ENCODE assay signal across 8 cellular contexts in the genomic region with DNA sequence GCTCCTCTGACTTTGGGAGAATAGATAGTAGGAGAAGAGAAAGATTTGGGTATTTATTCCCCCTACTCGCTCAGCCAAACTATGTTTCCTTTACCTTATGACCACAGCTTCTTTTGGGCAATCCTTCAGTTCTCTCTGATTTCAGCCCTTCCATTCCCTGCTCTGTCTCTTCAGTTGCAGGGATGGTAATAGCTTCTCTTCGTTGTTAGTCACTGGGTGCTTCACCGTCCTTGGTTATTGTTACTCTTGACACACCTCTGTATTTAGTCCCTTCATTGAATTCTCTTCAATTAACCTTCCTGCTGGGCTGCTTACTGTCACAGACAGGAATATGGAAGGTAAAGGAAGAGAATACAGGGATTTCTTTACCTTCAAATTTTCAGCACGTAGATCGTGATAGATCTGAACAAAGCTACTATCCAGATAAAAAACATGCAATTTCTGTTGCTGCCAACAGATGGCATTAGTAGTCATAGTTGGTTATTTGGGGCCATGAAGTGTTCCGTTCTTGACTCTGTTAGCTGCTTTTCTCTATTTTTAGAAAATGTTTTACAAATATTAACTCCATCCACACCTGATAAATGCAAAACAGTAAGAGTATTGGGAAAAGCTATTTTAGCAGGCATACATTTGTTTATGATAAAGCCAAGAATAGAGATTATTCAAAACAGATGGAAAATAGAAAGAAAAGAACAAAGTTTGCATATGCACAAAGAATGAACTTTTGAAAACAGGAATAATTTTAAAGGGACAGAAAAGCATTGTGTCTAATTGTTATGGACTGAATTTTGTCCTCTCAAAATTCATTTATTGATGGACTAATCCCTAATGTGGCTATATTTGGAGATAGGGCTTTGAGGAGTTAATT. TPM values are rescaled to one million over a fixed set of nuclear protein-coding genes. Genes with fewer than 3 reads are reported as not detected.
A peak's percentile ranks its signal among the peaks of the same experiment; 100 is the strongest.
DNase-seq lines count a peak whose midpoint lies in the region; ATAC-seq and TF ChIP-seq lines count a peak whose summit lies in the region.

No MANE protein-coding gene starts in this region.

- H3K4me1 Mint-ChIP-seq in CD4-positive, alpha-beta T cell (ENCODE audit: low read depth) = peaks cover 6% of the 10 kb centered on the region
- peaks cover 5% of the 10 kb centered on the region for H3K4me1 Mint-ChIP-seq in activated naive CD8-positive, alpha-beta T cell treated with anti-CD3 and anti-CD28 coated beads, Interleukin-2, amount 50 U/mL, for 24 hours

- no peaks in the 10 kb centered on the region for H3K9me3 ChIP-seq in CD4-positive, alpha-beta T cell (ENCODE audit: control insufficient read depth, low read length)

- no peak overlapping the region for H3K27ac Mint-ChIP-seq in CD4-positive, alpha-beta T cell
- H3K27ac Mint-ChIP-seq in activated naive CD8-positive, alpha-beta T cell treated with anti-CD3 and anti-CD28 coated beads, Interleukin-2, amount 50 U/mL, for 24 hours = no peak overlapping the region

- peak; percentile 72 for ATAC-seq in CD4-positive, alpha-beta T cell (ENCODE audit: poor library complexity)
- ATAC-seq in GM18861 (IDR thresholded peaks at IDR 0.05; ENCODE audit: unreplicated experiment) (peak; percentile 93), HG03064 (IDR thresholded peaks at IDR 0.05; ENCODE audit: low read depth, unreplicated experiment) (peak; percentile 85), left ventricle myocardium superior (peak; percentile 74)
- peak; percentile 49 for ATAC-seq in activated naive CD8-positive, alpha-beta T cell treated with anti-CD3 and anti-CD28 coated beads, Interleukin-2, amount 50 U/mL, for 24 hours

- no peaks in the 10 kb centered on the region for H3K9me3 Mint-ChIP-seq in CD4-positive, alpha-beta T cell
- no peaks in the 10 kb centered on the region for H3K9me3 Mint-ChIP-seq in activated naive CD8-positive, alpha-beta T cell treated with anti-CD3 and anti-CD28 coated beads, Interleukin-2, amount 50 U/mL, for 24 hours

- no peak overlapping the region for H3K27ac ChIP-seq in CD4-positive, alpha-beta T cell (ENCODE audit: low read depth, low read length)

- no peak overlapping the region for H3K4me3 ChIP-seq in retinal pigment epithelial cell (ENCODE audit: low read length)

- intact Hi-C loops in CD4-positive, alpha-beta T cell (cut with DNase I, micrococcal nuclease) = loop anchor here (10.0 kb wide), 2 partner anchors 579 to 1989 kb away; a partner anchor contains a TSS
- intact Hi-C loops in left ventricle myocardium superior (cut with micrococcal nuclease) = loop anchor here (10.0 kb wide), 1 partner anchor 579 kb away; no protein-coding TSS in a partner anchor

- H3K27me3 Mint-ChIP-seq in CD4-positive, alpha-beta T cell = peaks cover 13% of the 10 kb centered on the region
- H3K27me3 Mint-ChIP-seq in activated naive CD8-positive, alpha-beta T cell treated with anti-CD3 and anti-CD28 coated beads, Interleukin-2, amount 50 U/mL, for 24 hours = peaks cover 7% of the 10 kb centered on the region

- peak; percentile 67 for TF ChIP-seq CTCF in CD4-positive, alpha-beta T cell (IDR thresholded peaks at IDR 0.05)
- TF ChIP-seq CTCF in retinal pigment epithelial cell (conservative IDR thresholded peaks at IDR 0.05; ENCODE audit: low read depth, low read length) = peak; percentile 74

- no peak for DNase-seq in CD4-positive, alpha-beta T cell
- peak; percentile 70 for DNase-seq in NCI-H2107 treated with DMSO at 0.1 percent for 48 hours (lab: John Stamatoyannopoulos, UW; ENCODE audit: unreplicated experiment)
- no peak for DNase-seq in activated naive CD8-positive, alpha-beta T cell treated with anti-CD3 and anti-CD28 coated beads, Interleukin-2, amount 50 U/mL, for 24 hours
- no peak for DNase-seq in left ventricle myocardium superior
- no peak for DNase-seq in retinal pigment epithelial cell (ENCODE audit: low read depth)
- no peak for DNase-seq in activated CD4-positive, CD25-positive, alpha-beta regulatory T cell treated with anti-CD3 and anti-CD28 coated beads, Interleukin-2, amount 50 U/mL, for 72 hours

- no peaks in the 10 kb centered on the region for H3K27me3 ChIP-seq in CD4-positive, alpha-beta T cell (ENCODE audit: control insufficient read depth, insufficient read depth, low read length)

- no peaks in the 10 kb centered on the region for H3K36me3 Mint-ChIP-seq in CD4-positive, alpha-beta T cell (ENCODE audit: low read depth)
- no peaks in the 10 kb centered on the region for H3K36me3 Mint-ChIP-seq in activated naive CD8-positive, alpha-beta T cell treated with anti-CD3 and anti-CD28 coated beads, Interleukin-2, amount 50 U/mL, for 24 hours (ENCODE audit: low read depth)

- POLR2A ChIA-PET in CD4-positive, alpha-beta T cell (lab: Charles Lee) = interaction anchor here (0.6 kb wide), 1 partner anchor 27 kb away, joined by 3 read pairs; no protein-coding TSS in a partner anchor

- no peak overlapping the region for H3K4me3 Mint-ChIP-seq in CD4-positive, alpha-beta T cell
- no peak overlapping the region for H3K4me3 Mint-ChIP-seq in activated naive CD8-positive, alpha-beta T cell treated with anti-CD3 and anti-CD28 coated beads, Interleukin-2, amount 50 U/mL, for 24 hours

- CTCF ChIA-PET in CD4-positive, alpha-beta T cell (lab: Charles Lee) = interaction anchor here (0.6 to 1.6 kb wide), 9 partner anchors 10 to 1992 kb away, joined by 3 to 7 read pairs (median 4); a partner anchor contains a TSS

RNA-seq across cellular contexts. Expression of a gene that starts 14.0 kb away (rescaled TPM):
- total RNA-seq in CD4-positive, alpha-beta T cell = not detected
- total RNA-seq in left ventricle myocardium superior = not detected

RNA-seq across cellular contexts. Expression of a gene that starts 52.1 kb away (rescaled TPM):
- total RNA-seq in CD4-positive, alpha-beta T cell = 1 to 10 TPM; 1.1 to 1.4 TPM
- 34.0 TPM for total RNA-seq in left ventricle myocardium superior

Comparison
In these comparisons a context has a peak if more than half of its experiments do, and no peak if none do; other contexts are left out.
1. RNA of a gene that starts 52.1 kb away (total RNA-seq): 34.0 TPM in left ventricle myocardium superior (single experiment); 1.1 to 1.4 TPM in CD4-positive, alpha-beta T cell; every median in the first group is over 10 times any median in the second.
2. Peak in every context shown above with its lines, with median percentiles within 50 percentile points of each other: ATAC-seq.